8 cellular contexts compared by ENCODE assay signal in the genomic region with DNA sequence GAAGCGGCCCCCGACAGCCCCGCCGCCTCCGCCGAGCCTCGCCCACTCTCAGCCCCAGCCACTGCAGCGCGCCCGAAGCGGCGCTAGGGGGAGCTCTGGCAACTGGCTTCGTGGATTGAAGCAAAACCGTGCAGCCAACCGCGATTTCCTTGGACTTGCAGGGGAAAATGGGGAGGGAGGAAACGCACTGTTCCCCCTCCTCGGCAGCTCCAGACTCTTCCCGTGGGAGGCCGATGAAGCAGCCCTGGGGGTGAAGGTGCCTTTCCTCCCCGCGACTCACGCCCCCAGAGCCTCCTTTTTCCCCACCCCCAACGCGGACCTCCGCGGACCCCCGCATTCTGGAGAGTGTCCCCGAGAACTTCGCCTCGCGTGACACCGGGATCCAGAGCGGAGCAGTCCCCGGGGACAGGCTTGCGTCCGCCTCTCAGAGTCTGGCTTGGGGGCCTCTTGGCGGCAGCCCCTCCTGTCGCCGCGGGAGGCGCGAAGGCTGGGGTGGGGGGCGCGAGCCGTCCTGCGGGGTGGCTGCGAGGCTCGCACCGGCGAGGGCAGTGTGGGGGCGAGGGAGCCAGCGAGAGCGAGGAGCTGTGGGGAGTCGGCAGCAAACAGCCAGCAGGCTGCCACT. TPM values are rescaled to one million over a fixed set of nuclear protein-coding genes. Genes with fewer than 3 reads are reported as not detected.
DNase-seq lines count a peak whose midpoint lies in the region; ATAC-seq and TF ChIP-seq lines count a peak whose summit lies in the region.

No MANE protein-coding gene starts in this region.

- peaks cover 10% of the 10 kb centered on the region; the same call in 1 of the 2 replicates for H3K36me3 Mint-ChIP-seq in HFFc6 (ENCODE audit: low read depth)

- peaks cover 11% of the 10 kb centered on the region for H3K27me3 Mint-ChIP-seq in HFFc6 (ENCODE audit: insufficient read depth)

- H3K9me3 Mint-ChIP-seq in HFFc6: no peaks in the 10 kb centered on the region

- TF ChIP-seq CTCF in HFFc6 (IDR thresholded peaks at IDR 0.05): peak; percentile 96

- ATAC-seq in GM21423 (IDR thresholded peaks at IDR 0.05; ENCODE audit: unreplicated experiment): no peak

- peaks cover 37% of the 10 kb centered on the region for H3K4me1 Mint-ChIP-seq in HFFc6 (ENCODE audit: low read depth)

- peak overlapping the region; percentile 99 for H3K27ac Mint-ChIP-seq in HFFc6

- peak overlapping the region; percentile 94 for H3K4me3 Mint-ChIP-seq in HFFc6

- DNase-seq in Ammon's horn (ENCODE audit: low spot score) (peak; percentile 92), HFFc6 (peak; percentile 85), NCI-H774 (lab: John Stamatoyannopoulos, UW) (peak; percentile 89), lung microvascular endothelial cell (ENCODE audit: low read depth in 2 of 2) (peak; percentile 92 to 94)
- peak; percentile 94 for DNase-seq in activated CD8-positive, alpha-beta memory T cell treated with anti-CD3 and anti-CD28 coated beads for 24 hours
- peak; percentile 73 for DNase-seq in effector CD4-positive, alpha-beta T cell
- peak; percentile 32 to 73 (median 68) for DNase-seq in stimulated activated CD4-positive, alpha-beta T cell treated with anti-CD3 and anti-CD28 coated beads, TNF-alpha, amount 100 ng/mL, for 1 hour (ENCODE audit: low read depth in 3 of 3, low spot score in 1 of 3)

RNA-seq across cellular contexts. Expression of a gene that starts 3.8 kb away (rescaled TPM):
- 10 to 100 TPM; 28.5 to 45.1 (median 42.2) TPM for total RNA-seq in HFFc6 (2021; fragmentation: NEBNext Ultra II Directional; extraction: Animal tissue kit (Norgen Biotek cat#: 25700))
- total RNA-seq in lung microvascular endothelial cell: 13.1 and 20.4 TPM in 2 replicates
